In the genomic region with DNA sequence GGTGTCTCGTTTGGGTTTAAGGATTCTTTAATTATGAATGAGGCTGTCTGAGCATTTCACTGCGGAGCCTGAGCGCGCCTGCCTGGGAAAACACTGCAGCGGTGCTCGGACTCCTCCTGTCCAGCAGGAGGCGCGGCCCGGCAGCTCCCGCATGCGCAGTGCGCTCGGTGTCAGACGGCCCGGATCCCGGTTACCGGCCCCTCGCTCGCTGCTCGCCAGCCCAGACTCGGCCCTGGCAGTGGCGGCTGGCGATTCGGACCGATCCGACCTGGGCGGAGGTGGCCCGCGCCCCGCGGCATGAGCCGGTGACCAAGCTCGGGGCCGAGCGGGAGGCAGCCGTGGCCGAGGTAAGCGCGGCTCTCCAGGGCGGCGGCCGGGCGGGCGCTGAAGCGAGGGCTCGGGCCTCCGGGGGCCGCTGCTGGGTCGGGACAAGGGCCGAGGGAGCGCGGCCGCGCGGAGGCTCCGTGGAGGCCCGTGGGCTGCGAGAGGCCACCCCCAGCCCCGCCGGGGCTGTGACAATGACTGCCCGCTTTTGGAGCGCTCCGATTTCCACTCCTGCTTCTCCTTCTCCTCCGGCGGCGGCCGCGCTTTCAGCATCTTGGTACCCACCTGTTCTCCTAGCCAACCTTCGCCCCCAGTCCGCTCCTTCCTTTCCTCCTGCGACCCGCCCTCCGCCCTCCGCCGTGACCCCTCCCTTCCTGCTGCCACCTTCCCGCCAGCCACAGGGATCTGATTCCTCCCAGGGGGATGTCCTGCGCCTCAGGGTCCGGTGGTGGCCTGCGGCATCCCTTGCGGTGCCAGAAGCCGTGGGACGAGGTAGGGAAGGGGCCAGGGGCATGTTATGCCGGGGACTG, we compare ENCODE assay signal across 8 cellular contexts. TPM values are rescaled to one million over a fixed set of nuclear protein-coding genes. Genes with fewer than 3 reads are reported as not detected.
A peak's percentile ranks its signal among the peaks of the same experiment; 100 is the strongest.
DNase-seq lines count a peak whose midpoint lies in the region; ATAC-seq and TF ChIP-seq lines count a peak whose summit lies in the region.

EXT2 (plus strand) TSS at position 173 of the 854 bp plus-strand sequence. CDS start 12,035 bp downstream, outside the sequence.

- H3K9me3 Mint-ChIP-seq in CD4-positive, alpha-beta T cell = no peaks in the 10 kb centered on the region
- no peaks in the 10 kb centered on the region for H3K9me3 Mint-ChIP-seq in activated CD4-positive, alpha-beta memory T cell treated with anti-CD3 and anti-CD28 coated beads for 36 hours

- DNase-seq in CD4-positive, alpha-beta T cell = peak; percentile 75 to 87 (median 82)
- peak; percentile 85 for DNase-seq in NCI-H748 (lab: John Stamatoyannopoulos, UW; ENCODE audit: unreplicated experiment)
- DNase-seq in activated CD4-positive, alpha-beta memory T cell treated with anti-CD3 and anti-CD28 coated beads for 36 hours = peak; percentile 90
- peak; percentile 94 for DNase-seq in ecto neural progenitor cell (ENCODE audit: low spot score)
- peak; percentile 94 for DNase-seq in lower lobe of right lung
- DNase-seq in stimulated activated CD4-positive, alpha-beta T cell treated with anti-CD3 and anti-CD28 coated beads, TNF-alpha, amount 100 ng/mL, for 1 hour (ENCODE audit: low read depth in 3 of 3, low spot score in 1 of 3) = peak; percentile 72 to 78 (median 72)

- TF ChIP-seq CTCF in CD4-positive, alpha-beta T cell (IDR thresholded peaks at IDR 0.05) = peak; percentile 94
- TF ChIP-seq CTCF in lower lobe of right lung (IDR thresholded peaks at IDR 0.05) = peak; percentile 94

- intact Hi-C loops in CD4-positive, alpha-beta T cell (cut with DNase I, micrococcal nuclease) = loop anchor here (2.0 to 10.0 kb wide), 3 partner anchors 29 to 1049 kb away; partner anchors contain the start of genes ACCS (in 1 of the 2), ALKBH3 (in 1 of the 2) and PRDM11 (in 1 of the 2)
- intact Hi-C loops in activated CD4-positive, alpha-beta memory T cell treated with anti-CD3 and anti-CD28 coated beads for 36 hours (cut with micrococcal nuclease) = no loop called here
- intact Hi-C loops in lower lobe of right lung (cut with DNase I) = no loop called here

- H3K4me1 Mint-ChIP-seq in CD4-positive, alpha-beta T cell (ENCODE audit: low read depth) = peaks cover 42% of the 10 kb centered on the region
- H3K4me1 Mint-ChIP-seq in activated CD4-positive, alpha-beta memory T cell treated with anti-CD3 and anti-CD28 coated beads for 36 hours (ENCODE audit: low read depth) = peaks cover 26% of the 10 kb centered on the region

- POLR2A ChIA-PET in CD4-positive, alpha-beta T cell (lab: Charles Lee) = interaction anchor here (2.2 kb wide), 1 partner anchor 29 kb away, joined by 14 read pairs; the partner anchor contains the start of gene ACCS
- POLR2A ChIA-PET in activated CD4-positive, alpha-beta memory T cell treated with anti-CD3 and anti-CD28 coated beads for 36 hours (lab: Charles Lee) = interaction anchor here (0.7 to 2.4 kb wide), 2 partner anchors 9 to 29 kb away, joined by 3 to 9 read pairs; partner anchors contain the start of gene ACCS

- H3K27me3 ChIP-seq in CD4-positive, alpha-beta T cell (ENCODE audit: control insufficient read depth, insufficient read depth, low read length) = no peaks in the 10 kb centered on the region
- no peaks in the 10 kb centered on the region for H3K27me3 ChIP-seq in lower lobe of right lung (ENCODE audit: low read depth)

- no peaks in the 10 kb centered on the region for H3K27me3 Mint-ChIP-seq in CD4-positive, alpha-beta T cell
- H3K27me3 Mint-ChIP-seq in activated CD4-positive, alpha-beta memory T cell treated with anti-CD3 and anti-CD28 coated beads for 36 hours = no peaks in the 10 kb centered on the region

- peaks cover 15% of the 10 kb centered on the region for H3K4me1 ChIP-seq in lower lobe of right lung

- no peak within 1 kb of the TSS for H3K27ac ChIP-seq in CD4-positive, alpha-beta T cell (ENCODE audit: low read depth, low read length)
- peak within 1 kb of the TSS; percentile 82 for H3K27ac ChIP-seq in lower lobe of right lung

- ATAC-seq in CD4-positive, alpha-beta T cell (ENCODE audit: poor library complexity) = peak; percentile 93
- ATAC-seq in GM19395 (IDR thresholded peaks at IDR 0.05; ENCODE audit: unreplicated experiment) (peak; percentile 91), HG03558 (IDR thresholded peaks at IDR 0.05; ENCODE audit: extremely low read depth, unreplicated experiment) (peak; percentile 66), lower lobe of right lung (peak; percentile 97 to 99)

- peaks cover 4% of the 10 kb centered on the region for H3K36me3 ChIP-seq in lower lobe of right lung

- CTCF ChIA-PET in CD4-positive, alpha-beta T cell (lab: Charles Lee) = interaction anchor here (0.7 to 3.6 kb wide), 9 partner anchors 9 to 737 kb away, joined by 3 to 34 read pairs (median 6); partner anchors contain the start of genes ACCS and TTC17
- CTCF ChIA-PET in activated CD4-positive, alpha-beta memory T cell treated with anti-CD3 and anti-CD28 coated beads for 36 hours (lab: Charles Lee) = interaction anchor here (0.6 to 5.4 kb wide), 25 partner anchors 9 to 464 kb away, joined by 3 to 101 read pairs (median 7); partner anchors contain the start of genes ACCS and C11orf96

- H3K9me3 ChIP-seq in CD4-positive, alpha-beta T cell (ENCODE audit: control insufficient read depth, low read length) = no peaks in the 10 kb centered on the region
- H3K9me3 ChIP-seq in lower lobe of right lung = no peaks in the 10 kb centered on the region

- H3K4me3 ChIP-seq in lower lobe of right lung = peak within 1 kb of the TSS; percentile 91

- H3K36me3 Mint-ChIP-seq in CD4-positive, alpha-beta T cell (ENCODE audit: low read depth) = no peaks in the 10 kb centered on the region
- H3K36me3 Mint-ChIP-seq in activated CD4-positive, alpha-beta memory T cell treated with anti-CD3 and anti-CD28 coated beads for 36 hours = no peaks in the 10 kb centered on the region

- peak within 1 kb of the TSS; percentile 88 for H3K4me3 Mint-ChIP-seq in CD4-positive, alpha-beta T cell
- peak within 1 kb of the TSS; percentile 83 for H3K4me3 Mint-ChIP-seq in activated CD4-positive, alpha-beta memory T cell treated with anti-CD3 and anti-CD28 coated beads for 36 hours

- peak within 1 kb of the TSS; percentile 57 for H3K27ac Mint-ChIP-seq in CD4-positive, alpha-beta T cell
- H3K27ac Mint-ChIP-seq in activated CD4-positive, alpha-beta memory T cell treated with anti-CD3 and anti-CD28 coated beads for 36 hours = no peak within 1 kb of the TSS

RNA-seq across cellular contexts. Expression of gene EXT2, which starts in this region (rescaled TPM):
- total RNA-seq in CD4-positive, alpha-beta T cell = 10 to 100 TPM; 17.1 to 17.5 TPM
- total RNA-seq in activated CD4-positive, alpha-beta memory T cell treated with anti-CD3 and anti-CD28 coated beads for 36 hours = 10 to 100 TPM; 27.0 to 28.1 TPM
- total RNA-seq in lower lobe of right lung = 53.7 TPM

Comparison
In these comparisons a context has a peak if more than half of its experiments do, and no peak if none do; other contexts are left out.
1. intact Hi-C loops: an anchor here in CD4-positive, alpha-beta T cell (2.0 to 10.0 kb wide); none called in activated CD4-positive, alpha-beta memory T cell treated with anti-CD3 and anti-CD28 coated beads for 36 hours and lower lobe of right lung.